8 cellular contexts compared by ENCODE assay signal in the genomic region with DNA sequence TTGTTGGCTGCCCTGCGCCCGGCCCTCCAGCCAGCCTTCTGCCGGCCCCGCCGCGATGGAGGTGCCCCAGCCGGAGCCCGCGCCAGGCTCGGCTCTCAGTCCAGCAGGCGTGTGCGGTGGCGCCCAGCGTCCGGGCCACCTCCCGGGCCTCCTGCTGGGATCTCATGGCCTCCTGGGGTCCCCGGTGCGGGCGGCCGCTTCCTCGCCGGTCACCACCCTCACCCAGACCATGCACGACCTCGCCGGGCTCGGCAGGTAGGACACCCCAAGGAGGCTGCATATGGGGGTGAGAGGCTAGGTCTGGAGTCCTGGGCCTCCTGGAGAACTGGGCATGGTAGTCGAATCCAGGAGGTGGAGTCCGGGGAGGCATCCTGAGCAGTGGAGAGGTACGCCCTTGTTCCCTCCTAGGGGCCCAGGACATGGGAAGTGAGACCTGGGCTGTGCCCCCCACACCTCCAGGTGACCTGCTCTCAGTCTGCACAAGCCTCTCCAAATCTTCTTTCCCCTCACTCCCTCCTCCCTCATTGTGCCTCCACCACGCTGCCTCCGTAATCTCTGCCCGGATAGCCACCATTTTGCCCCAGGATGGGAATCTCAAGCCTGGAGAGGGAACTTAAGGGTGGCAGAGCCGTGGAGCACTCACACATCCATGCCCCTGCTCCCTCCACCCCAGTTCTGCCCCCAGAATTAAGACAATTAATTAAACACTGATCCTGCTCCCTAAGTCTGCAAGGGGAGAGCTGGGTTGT.
DNase-seq lines count a peak whose midpoint lies in the region; ATAC-seq and TF ChIP-seq lines count a peak whose summit lies in the region.

No MANE protein-coding gene starts in this region.

- H3K4me1 ChIP-seq in ES-I3 (ENCODE audit: insufficient read depth, low read length), result peaks cover 33% of the 10 kb centered on the region
- peaks cover 0 to 38% (median 27%) of the 10 kb centered on the region in 4 donors for H3K4me1 ChIP-seq in tibial artery

- peak overlapping the region; percentile 92 for H3K27ac Mint-ChIP-seq in activated naive CD8-positive, alpha-beta T cell

- H3K36me3 ChIP-seq in ES-I3 (ENCODE audit: insufficient read depth, low read length), result no peaks in the 10 kb centered on the region
- peaks cover 15 to 36% (median 23%) of the 10 kb centered on the region in 3 donors for H3K36me3 ChIP-seq in tibial artery

- peak overlapping the region; percentile 90 for H3K4me3 Mint-ChIP-seq in activated naive CD8-positive, alpha-beta T cell

- H3K27me3 ChIP-seq in layer of hippocampus (ENCODE audit: control insufficient read depth, insufficient read depth, low read length) (no peaks in the 10 kb centered on the region), tibial artery (no peaks in the 10 kb centered on the region)

- peaks cover 55% of the 10 kb centered on the region for H3K4me1 Mint-ChIP-seq in activated naive CD8-positive, alpha-beta T cell (ENCODE audit: low read depth)

- peak overlapping the region; percentile 66 to 69 for H3K4me3 ChIP-seq in tibial artery

- ATAC-seq in HG03139 (IDR thresholded peaks at IDR 0.05; ENCODE audit: unreplicated experiment) (peak; percentile 9), HG03095 (IDR thresholded peaks at IDR 0.05; ENCODE audit: unreplicated experiment) (no peak), HG03439 (IDR thresholded peaks at IDR 0.05; ENCODE audit: unreplicated experiment) (no peak)

- peaks cover 2% of the 10 kb centered on the region for H3K36me3 Mint-ChIP-seq in activated naive CD8-positive, alpha-beta T cell

- intact Hi-C loops in tibial artery (cut with DNase I; ENCODE audit: low total_unique reads), result no loop called here

- peak overlapping the region; percentile 63 for H3K9ac ChIP-seq in ES-I3 (ENCODE audit: low read depth, low read length)

- no peaks in the 10 kb centered on the region for H3K27me3 Mint-ChIP-seq in activated naive CD8-positive, alpha-beta T cell

- no peak for DNase-seq in tibial artery
- DNase-seq in NCI-H146 (lab: John Stamatoyannopoulos, UW), result no peak

- H3K9me3 ChIP-seq in ES-I3 (ENCODE audit: control insufficient read depth, insufficient read depth, low read length), result no peaks in the 10 kb centered on the region
- H3K9me3 ChIP-seq in tibial artery, result no peaks in the 10 kb centered on the region

- H3K9me3 Mint-ChIP-seq in activated naive CD8-positive, alpha-beta T cell (ENCODE audit: low read depth), result no peaks in the 10 kb centered on the region

- peak overlapping the region; percentile 87 for H3K27ac ChIP-seq in layer of hippocampus (ENCODE audit: low read depth, low read length)
- H3K27ac ChIP-seq in tibial artery, result peak overlapping the region; percentile 93 to 97

- no peak for TF ChIP-seq CTCF in tibial artery (IDR thresholded peaks at IDR 0.05)
